ENCODE assay signal across 8 cellular contexts in the genomic region with DNA sequence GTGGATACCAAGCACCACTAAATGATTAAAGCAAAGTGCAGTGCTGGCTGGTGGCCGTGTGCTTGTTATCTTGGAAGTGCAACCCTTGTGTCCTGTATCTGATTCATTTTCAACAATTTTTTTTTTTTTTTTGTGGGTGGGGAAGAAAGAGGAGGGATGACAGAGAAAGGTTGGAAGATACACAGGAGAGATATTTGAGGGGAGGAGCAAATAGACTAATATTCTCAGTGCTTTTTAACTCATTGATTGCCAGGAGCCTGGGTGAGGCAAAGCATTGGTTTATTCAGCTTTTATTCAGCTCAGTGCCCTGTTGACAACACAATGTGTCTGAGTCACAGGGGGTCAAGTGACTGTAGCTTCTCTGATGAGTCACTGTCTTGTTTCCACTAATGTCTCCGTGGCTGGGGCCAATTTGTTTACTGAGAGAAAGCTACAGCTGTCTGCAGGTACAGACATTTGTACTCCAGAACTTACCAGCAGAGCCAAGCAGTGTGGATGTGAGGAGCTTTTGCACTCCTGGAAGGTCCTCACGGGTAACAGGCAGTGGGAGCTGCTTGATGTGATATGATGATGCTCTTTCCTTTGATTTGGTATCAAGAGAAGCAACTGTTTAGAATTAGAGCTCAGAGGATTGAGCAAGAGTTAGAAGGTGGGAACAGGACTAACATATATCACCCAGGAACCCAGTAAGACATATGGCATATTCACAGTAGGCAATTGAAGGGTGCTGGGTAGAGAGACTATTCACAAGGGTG. TPM values are rescaled to one million over a fixed set of nuclear protein-coding genes. Genes with fewer than 3 reads are reported as not detected.
DNase-seq lines count a peak whose midpoint lies in the region; ATAC-seq and TF ChIP-seq lines count a peak whose summit lies in the region.

No MANE protein-coding gene starts in this region.

- H2BK5ac ChIP-seq in H9 (ENCODE audit: insufficient read length, low read length): no peak overlapping the region
- no peak overlapping the region for H2BK5ac ChIP-seq in mesenchymal stem cell (ENCODE audit: low read depth, low read length, poor library complexity, severe bottlenecking)

- no peak overlapping the region for H2BK20ac ChIP-seq in H9 (ENCODE audit: low read depth, low read length, poor library complexity, severe bottlenecking)

- H2BK15ac ChIP-seq in H9 (ENCODE audit: low read depth, low read length): no peak overlapping the region
- H2BK15ac ChIP-seq in mesenchymal stem cell (ENCODE audit: low read depth, poor library complexity, severe bottlenecking): no peak overlapping the region

- H3K79me1 ChIP-seq in H9 (ENCODE audit: insufficient read depth, low read depth, low read length, poor library complexity, severe bottlenecking) (no peaks in the 10 kb centered on the region), mesenchymal stem cell (replicated peaks; ENCODE audit: low read length, poor library complexity, severe bottlenecking) (no peaks in the 10 kb centered on the region)

- H3K9me3 ChIP-seq in H9 (ENCODE audit: control insufficient read depth, low read depth, low read length) (no peaks in the 10 kb centered on the region), adipocyte (ENCODE audit: control insufficient read depth, low read length) (no peaks in the 10 kb centered on the region), mesenchymal stem cell (ENCODE audit: control insufficient read depth, low read length) (no peaks in the 10 kb centered on the region), Karpas-422 (ENCODE audit: low read length) (no peaks in the 10 kb centered on the region)

- TF ChIP-seq CTCF in H9 (conservative IDR thresholded peaks at IDR 0.05): no peak

- H2AK5ac ChIP-seq in H9 (ENCODE audit: insufficient read length, low read length): no peak overlapping the region
- no peak overlapping the region for H2AK5ac ChIP-seq in mesenchymal stem cell (ENCODE audit: low read length, severe bottlenecking)

- no peaks in the 10 kb centered on the region for H3K9me3 Mint-ChIP-seq in H9

- no peaks in the 10 kb centered on the region for H3K9me2 ChIP-seq in Karpas-422 (replicated peaks; ENCODE audit: insufficient read depth, low read length)

- no peak overlapping the region for H3T11ph ChIP-seq in H9 (ENCODE audit: low read length)

- H3K4ac ChIP-seq in H9 (ENCODE audit: low read depth, low read length) (no peak overlapping the region; the same call in 1 of the 2 replicates), mesenchymal stem cell (ENCODE audit: low read depth in 1 of 2, low read length in 2 of 2) (no peak overlapping the region)

- no peaks in the 10 kb centered on the region for H3K36me3 ChIP-seq in adipocyte (ENCODE audit: control insufficient read depth, insufficient read depth, low read length, severe bottlenecking)
- no peaks in the 10 kb centered on the region for H3K36me3 ChIP-seq in mesenchymal stem cell (ENCODE audit: control insufficient read depth in 1 of 2, insufficient read depth in 2 of 2, low read depth in 1 of 2, low read length in 2 of 2)
- H3K36me3 ChIP-seq in Karpas-422 (ENCODE audit: insufficient read depth, low read length): no peaks in the 10 kb centered on the region

- WGBS in H9 (ENCODE audit: extremely low coverage, insufficient read length, low lambda C conversion rate): no CpG with 5 or more reads among the region's 3 CpGs
- WGBS in mesenchymal stem cell: 5% methylated on average over 3 of the region's 3 CpGs

- no peak overlapping the region for H4K8ac ChIP-seq in H9 (replicated peaks; ENCODE audit: insufficient read length, low read depth, low read length)
- H4K8ac ChIP-seq in mesenchymal stem cell (ENCODE audit: low read length): peak overlapping the region; percentile 29

- no peak overlapping the region for H3K56ac ChIP-seq in H9 (ENCODE audit: insufficient read length, low read depth, low read length)

- peaks cover 5% of the 10 kb centered on the region; the same call in 1 of the 2 replicates for H3K4me1 ChIP-seq in H9 (ENCODE audit: insufficient read depth, low read length)
- H3K4me1 ChIP-seq in adipocyte (ENCODE audit: control insufficient read depth, insufficient read depth, low read length): peaks cover 12% of the 10 kb centered on the region
- peaks cover 6% of the 10 kb centered on the region for H3K4me1 ChIP-seq in mesenchymal stem cell (ENCODE audit: control insufficient read depth, insufficient read depth, low read depth, low read length)
- no peaks in the 10 kb centered on the region for H3K4me1 ChIP-seq in Karpas-422 (ENCODE audit: low read length)

- no peak overlapping the region for H3K4me3 Mint-ChIP-seq in H9

- H3K14ac ChIP-seq in H9 (ENCODE audit: insufficient read depth, low read length) (no peak overlapping the region), mesenchymal stem cell (ENCODE audit: low read length in 2 of 2) (no peak overlapping the region)

- H3K18ac ChIP-seq in H9 (ENCODE audit: insufficient read length, low read depth, low read length) (no peak overlapping the region), mesenchymal stem cell (ENCODE audit: low read depth in 1 of 2, low read length in 2 of 2) (no peak overlapping the region)

- no peak overlapping the region for H3K23ac ChIP-seq in H9 (ENCODE audit: insufficient read length, low read depth, low read length)
- no peak overlapping the region for H3K23ac ChIP-seq in mesenchymal stem cell (ENCODE audit: low read length in 2 of 2)

- no peak overlapping the region for H4K5ac ChIP-seq in H9 (ENCODE audit: insufficient read length, low read depth, low read length)

- H2BK120ac ChIP-seq in H9 (ENCODE audit: low read depth, low read length, poor library complexity, severe bottlenecking) (no peak overlapping the region), mesenchymal stem cell (ENCODE audit: low read depth, low read length) (no peak overlapping the region)

- H4K20me1 ChIP-seq in H9 (ENCODE audit: control insufficient read depth, insufficient read depth, insufficient read length): no peaks in the 10 kb centered on the region
- H4K20me1 ChIP-seq in Karpas-422 (ENCODE audit: insufficient read depth, low read depth, low read length): no peaks in the 10 kb centered on the region

- peaks cover 21 to 33% of the 10 kb centered on the region in 2 experiments for H3K4me1 Mint-ChIP-seq in H9

- no peaks in the 10 kb centered on the region for H3K36me3 Mint-ChIP-seq in H9 (ENCODE audit: insufficient read depth in 1 of 3, low read depth in 3 of 3)

- no peak for ATAC-seq in GM18502 (IDR thresholded peaks at IDR 0.05; ENCODE audit: poor library complexity, unreplicated experiment)

- DNase-seq in EL (peak; percentile 82), H9 (peak; percentile 46), NCI-H510A treated with DMSO at 0.1 percent for 48 hours (lab: John Stamatoyannopoulos, UW) (peak; percentile 25), adipocyte (ENCODE audit: low read depth) (peak; percentile 61), mesenchymal stem cell (peak; percentile 93), NOMO-1 treated with DMSO at 0.1 percent for 48 hours (lab: John Stamatoyannopoulos, UW; ENCODE audit: unreplicated experiment) (no peak), Karpas-422 (no peak)

- peak overlapping the region; percentile 28 to 85 (median 71); a peak in 4 of 7 replicates for H3K27ac Mint-ChIP-seq in H9

- no peak overlapping the region for H3K4me2 ChIP-seq in H9 (ENCODE audit: insufficient read depth, insufficient read length, low read length)
- no peak overlapping the region for H3K4me2 ChIP-seq in mesenchymal stem cell (ENCODE audit: low read length, poor library complexity, severe bottlenecking)
- H3K4me2 ChIP-seq in Karpas-422 (ENCODE audit: low read depth, low read length, poor library complexity, severe bottlenecking): no peak overlapping the region

- H3K27ac ChIP-seq in H9 (ENCODE audit: insufficient read length, low read depth, low read length) (no peak overlapping the region), mesenchymal stem cell (ENCODE audit: low read length, poor library complexity, severe bottlenecking) (no peak overlapping the region), Karpas-422 (ENCODE audit: low read length) (no peak overlapping the region)

- H3K27me3 ChIP-seq in H9 (ENCODE audit: insufficient read depth, low read length) (no peaks in the 10 kb centered on the region), adipocyte (replicated peaks; ENCODE audit: control insufficient read depth, insufficient read depth, low read length) (no peaks in the 10 kb centered on the region), mesenchymal stem cell (ENCODE audit: control insufficient read depth in 1 of 2, insufficient read depth in 1 of 2, low read length in 2 of 2) (no peaks in the 10 kb centered on the region), Karpas-422 (ENCODE audit: low read length) (no peaks in the 10 kb centered on the region)

- no peak overlapping the region for H2BK12ac ChIP-seq in H9 (ENCODE audit: insufficient read length, low read depth, low read length)
- H2BK12ac ChIP-seq in mesenchymal stem cell (ENCODE audit: low read length in 2 of 2): no peak overlapping the region

- H4K91ac ChIP-seq in H9 (ENCODE audit: insufficient read length, low read depth, low read length): no peak overlapping the region
- H4K91ac ChIP-seq in mesenchymal stem cell (ENCODE audit: low read length): peak overlapping the region; percentile 22

- H3K23me2 ChIP-seq in H9 (ENCODE audit: insufficient read length, low read depth, low read length, poor library complexity, severe bottlenecking): no peaks in the 10 kb centered on the region

- H3K4me3 ChIP-seq in adipocyte (ENCODE audit: low read length): no peak overlapping the region
- H3K4me3 ChIP-seq in mesenchymal stem cell (ENCODE audit: insufficient read depth in 1 of 2, low read depth in 1 of 2, low read length in 2 of 2): no peak overlapping the region
- H3K4me3 ChIP-seq in Karpas-422 (ENCODE audit: low read length): no peak overlapping the region

- H3K9ac ChIP-seq in H9 (ENCODE audit: extremely low read depth, insufficient read length, low read length) (no peak overlapping the region), adipocyte (ENCODE audit: low read length) (no peak overlapping the region), mesenchymal stem cell (ENCODE audit: low read length) (peak overlapping the region; percentile 56), Karpas-422 (ENCODE audit: low read length) (no peak overlapping the region)

- no peaks in the 10 kb centered on the region for H3K27me3 Mint-ChIP-seq in H9 (ENCODE audit: low read depth)

- H3K79me2 ChIP-seq in H9 (ENCODE audit: insufficient read depth, low read length) (no peaks in the 10 kb centered on the region), Karpas-422 (ENCODE audit: low read length) (no peaks in the 10 kb centered on the region)

- H2AFZ ChIP-seq in H9 (ENCODE audit: low read length): no peak overlapping the region
- no peak overlapping the region for H2AFZ ChIP-seq in mesenchymal stem cell (ENCODE audit: low read depth, low read length)
- H2AFZ ChIP-seq in Karpas-422 (ENCODE audit: low read length): no peak overlapping the region

RNA-seq across cellular contexts. Expression of gene DNM3, which starts 23.6 kb away (rescaled TPM):
- total RNA-seq in H9 (2021): 2.7 and 3.3 TPM in 2 replicates
- 1.3 TPM for polyA plus RNA-seq in mesenchymal stem cell (2013, experiment 1 of 2)
- polyA plus RNA-seq in mesenchymal stem cell (2013, experiment 2 of 2): 1.1 TPM
- 0.45 and 0.51 TPM in 2 replicates for total RNA-seq in Karpas-422 (2014; rRNA removed; shearing (Covaris generic); ENCODE audit: low replicate concordance)

RNA-seq across cellular contexts. Expression of gene METTL13, which starts 36.2 kb away (rescaled TPM):
- total RNA-seq in H9 (2021): 64.5 and 66.7 TPM in 2 replicates
- 10.4 TPM for polyA plus RNA-seq in mesenchymal stem cell (2013, experiment 1 of 2)
- 11.3 TPM for polyA plus RNA-seq in mesenchymal stem cell (2013, experiment 2 of 2)
- 15.4 and 25.9 TPM in 2 replicates for total RNA-seq in Karpas-422 (2014; rRNA removed; shearing (Covaris generic); ENCODE audit: low replicate concordance)

Comparison
In these comparisons a context has a peak if more than half of its experiments do, and no peak if none do; other contexts are left out.
1. DNase-seq: peak in EL (single experiment), H9 (single experiment), NCI-H510A treated with DMSO at 0.1 percent for 48 hours (single experiment), adipocyte (single experiment) and mesenchymal stem cell (single experiment); none in NOMO-1 treated with DMSO at 0.1 percent for 48 hours (single experiment) and Karpas-422 (single experiment).